ENCODE assay signal across 14 cellular contexts in genomic region chr17:40562841-40563370, GRCh38. TPM values are rescaled to one million over a fixed set of nuclear protein-coding genes. Genes with fewer than 3 reads are reported as not detected.
DNase-seq lines count a peak whose midpoint lies in the region; ATAC-seq and TF ChIP-seq lines count a peak whose summit lies in the region.
"Had no signal": no experiment of that assay in that cellular context is flagged by ENCODE, and none has a peak within 500 bp of the region (broad histone marks: within the 10 kb centered on the region; RNA-seq: fewer than 3 reads in every experiment).

No MANE protein-coding gene starts in this region.

- no peak for ATAC-seq in activated naive CD4-positive, alpha-beta T cell treated with anti-CD3 and anti-CD28 coated beads, Interleukin-2, amount 50 U/mL, for 72 hours
- ATAC-seq in GM18519 (IDR thresholded peaks at IDR 0.05; ENCODE audit: low FRiP score, unreplicated experiment) (no peak), HG03045 (IDR thresholded peaks at IDR 0.05; ENCODE audit: unreplicated experiment) (no peak)

- no peak overlapping the region for H4K5ac ChIP-seq in H9 (ENCODE audit: insufficient read length, low read depth, low read length)

- TF ChIP-seq CTCF in H9 (conservative IDR thresholded peaks at IDR 0.05), result no peak

- H2AK5ac ChIP-seq in H9 (ENCODE audit: insufficient read length, low read length), result no peak overlapping the region
- no peak overlapping the region for H2AK5ac ChIP-seq in trophoblast cell (ENCODE audit: low read length)

- peaks cover 63% of the 10 kb centered on the region for H3K36me3 Mint-ChIP-seq in T-helper 1 cell treated with Interleukin-12 subunit alpha and Interleukin-12 subunit beta and Interleukin-4 antibody, amounts not matched to agents 30 μg/mL and 1 μg/mL, for 36 hours (ENCODE audit: low read depth)
- H3K36me3 Mint-ChIP-seq in H9 (ENCODE audit: insufficient read depth in 1 of 3, low read depth in 3 of 3), result peaks cover 3 to 4% (median 4%) of the 10 kb centered on the region in 3 experiments; a peak in 5 of 7 replicates
- H3K36me3 Mint-ChIP-seq in activated naive CD4-positive, alpha-beta T cell treated with anti-CD3 and anti-CD28 coated beads, Interleukin-2, amount 50 U/mL, for 72 hours, result peaks cover 72 to 81% of the 10 kb centered on the region in 2 donors

- H3K27me3 Mint-ChIP-seq in T-helper 1 cell treated with Interleukin-12 subunit alpha and Interleukin-12 subunit beta and Interleukin-4 antibody, amounts not matched to agents 30 μg/mL and 1 μg/mL, for 36 hours (ENCODE audit: low read depth), result no peaks in the 10 kb centered on the region
- peaks cover 16% of the 10 kb centered on the region for H3K27me3 Mint-ChIP-seq in H9 (ENCODE audit: low read depth)

- H2BK5ac ChIP-seq in H9 (ENCODE audit: insufficient read length, low read length) (no peak overlapping the region), trophoblast cell (ENCODE audit: low read depth, low read length, poor library complexity) (no peak overlapping the region)

- H3K36me3 ChIP-seq in trophoblast cell (ENCODE audit: control insufficient read depth in 1 of 2, insufficient read depth in 2 of 2, low read length in 2 of 2), result no peaks in the 10 kb centered on the region
- H3K36me3 ChIP-seq: thoracic aorta had no signal

- H3K4ac ChIP-seq in H9 (ENCODE audit: low read depth, low read length) (no peak overlapping the region), trophoblast cell (ENCODE audit: low read depth, low read length) (no peak overlapping the region)

- H4K20me1 ChIP-seq in H9 (ENCODE audit: control insufficient read depth, insufficient read depth, insufficient read length), result no peaks in the 10 kb centered on the region

- no peak overlapping the region for H3T11ph ChIP-seq in H9 (ENCODE audit: low read length)

- H3K79me2 ChIP-seq in H9 (ENCODE audit: insufficient read depth, low read length) (no peaks in the 10 kb centered on the region), trophoblast cell (ENCODE audit: control insufficient read depth, insufficient read depth, low read length, poor library complexity) (no peaks in the 10 kb centered on the region)

- no peak overlapping the region for H3K4me2 ChIP-seq in H9 (ENCODE audit: insufficient read depth, insufficient read length, low read length)
- H3K4me2 ChIP-seq in trophoblast cell (ENCODE audit: low read length), result no peak overlapping the region

- peaks cover 3% of the 10 kb centered on the region for H3K9me3 Mint-ChIP-seq in T-helper 1 cell treated with Interleukin-12 subunit alpha and Interleukin-12 subunit beta and Interleukin-4 antibody, amounts not matched to agents 30 μg/mL and 1 μg/mL, for 36 hours
- H3K9me3 Mint-ChIP-seq in H9, result peaks cover 7 to 9% of the 10 kb centered on the region in 2 experiments; a peak in 3 of 5 replicates
- H3K9me3 Mint-ChIP-seq in activated naive CD4-positive, alpha-beta T cell treated with anti-CD3 and anti-CD28 coated beads, Interleukin-2, amount 50 U/mL, for 72 hours, result no peaks in the 10 kb centered on the region

- no peak overlapping the region for H4K12ac ChIP-seq in trophoblast cell (ENCODE audit: low read depth, low read length)

- no CpG with 5 or more reads among the region's 5 CpGs for WGBS in H9 (ENCODE audit: extremely low coverage, insufficient read length, low lambda C conversion rate)
- no CpG with 5 or more reads among the region's 5 CpGs for WGBS in trophoblast cell (ENCODE audit: extremely low coverage, insufficient coverage, insufficient read length)

- H3K79me1 ChIP-seq in H9 (ENCODE audit: insufficient read depth, low read depth, low read length, poor library complexity, severe bottlenecking) (no peaks in the 10 kb centered on the region), trophoblast cell (ENCODE audit: low read length) (peaks cover 10% of the 10 kb centered on the region)

- H2BK12ac ChIP-seq in H9 (ENCODE audit: insufficient read length, low read depth, low read length) (no peak overlapping the region), trophoblast cell (ENCODE audit: low read length) (peak overlapping the region; percentile 11)

- H3K9me3 ChIP-seq in H9 (ENCODE audit: control insufficient read depth, low read depth, low read length) (no peaks in the 10 kb centered on the region), trophoblast cell (ENCODE audit: insufficient read depth, low read depth, low read length) (no peaks in the 10 kb centered on the region)
- H3K9me3 ChIP-seq: thoracic aorta had no signal

- H3K9ac ChIP-seq in H9 (ENCODE audit: extremely low read depth, insufficient read length, low read length), result no peak overlapping the region
- no peak overlapping the region for H3K9ac ChIP-seq in trophoblast cell (ENCODE audit: low read length)

- H3K27me3 ChIP-seq in H9 (ENCODE audit: insufficient read depth, low read length) (no peaks in the 10 kb centered on the region), trophoblast cell (ENCODE audit: insufficient read depth, low read length) (no peaks in the 10 kb centered on the region)

- peaks cover 70% of the 10 kb centered on the region for H3K4me1 Mint-ChIP-seq in T-helper 1 cell treated with Interleukin-12 subunit alpha and Interleukin-12 subunit beta and Interleukin-4 antibody, amounts not matched to agents 30 μg/mL and 1 μg/mL, for 36 hours (ENCODE audit: low read depth)
- peaks cover 43 to 48% of the 10 kb centered on the region in 2 experiments for H3K4me1 Mint-ChIP-seq in H9

- DNase-seq in T-helper 1 cell (no peak), H9 (peak; percentile 30), trophoblast cell (no peak), NCI-H1417 (lab: John Stamatoyannopoulos, UW) (no peak)
- DNase-seq in activated naive CD4-positive, alpha-beta T cell treated with anti-CD3 and anti-CD28 coated beads, Interleukin-2, amount 50 U/mL, for 72 hours (ENCODE audit: low spot score in 2 of 2), result no peak
- DNase-seq: Calu3, kidney glomerular epithelial cell, NCI-H510A had no signal

- no peak overlapping the region for H2BK20ac ChIP-seq in H9 (ENCODE audit: low read depth, low read length, poor library complexity, severe bottlenecking)

- no peak overlapping the region for H3K56ac ChIP-seq in H9 (ENCODE audit: insufficient read length, low read depth, low read length)

- H3K27ac ChIP-seq in H9 (ENCODE audit: insufficient read length, low read depth, low read length) (no peak overlapping the region), trophoblast cell (ENCODE audit: low read depth, low read length) (no peak overlapping the region)
- H3K27ac ChIP-seq: 22Rv1, thoracic aorta had no signal

- H4K91ac ChIP-seq in H9 (ENCODE audit: insufficient read length, low read depth, low read length) (no peak overlapping the region), trophoblast cell (ENCODE audit: low read depth, low read length) (peak overlapping the region; percentile 57)

- H2BK120ac ChIP-seq in H9 (ENCODE audit: low read depth, low read length, poor library complexity, severe bottlenecking) (no peak overlapping the region), trophoblast cell (ENCODE audit: insufficient read depth, low read length, poor library complexity) (no peak overlapping the region)

- H3K4me1 ChIP-seq in H9 (ENCODE audit: insufficient read depth, low read length) (no peaks in the 10 kb centered on the region), trophoblast cell (ENCODE audit: control insufficient read depth in 1 of 2, insufficient read depth in 2 of 2, low read length in 2 of 2) (peaks cover 8 to 12% of the 10 kb centered on the region in 2 experiments)

- H3K4me3 ChIP-seq in trophoblast cell (ENCODE audit: low read depth, low read length), result no peak overlapping the region
- H3K4me3 ChIP-seq: thoracic aorta had no signal

- H2AFZ ChIP-seq in H9 (ENCODE audit: low read length) (no peak overlapping the region), trophoblast cell (ENCODE audit: insufficient read depth, low read length, poor library complexity) (no peak overlapping the region)

- H3K4me3 Mint-ChIP-seq in T-helper 1 cell treated with Interleukin-12 subunit alpha and Interleukin-12 subunit beta and Interleukin-4 antibody, amounts not matched to agents 30 μg/mL and 1 μg/mL, for 36 hours, result peak overlapping the region; percentile 92
- H3K4me3 Mint-ChIP-seq in H9, result no peak overlapping the region

- H3K27ac Mint-ChIP-seq in T-helper 1 cell treated with Interleukin-12 subunit alpha and Interleukin-12 subunit beta and Interleukin-4 antibody, amounts not matched to agents 30 μg/mL and 1 μg/mL, for 36 hours, result peak overlapping the region; percentile 93
- no peak overlapping the region for H3K27ac Mint-ChIP-seq in H9
- peak overlapping the region; percentile 98 to 99 for H3K27ac Mint-ChIP-seq in activated naive CD4-positive, alpha-beta T cell treated with anti-CD3 and anti-CD28 coated beads, Interleukin-2, amount 50 U/mL, for 72 hours

- H2BK15ac ChIP-seq in H9 (ENCODE audit: low read depth, low read length), result no peak overlapping the region

- H3K14ac ChIP-seq in H9 (ENCODE audit: insufficient read depth, low read length) (no peak overlapping the region), trophoblast cell (ENCODE audit: low read length) (no peak overlapping the region)

- H4K8ac ChIP-seq in H9 (replicated peaks; ENCODE audit: insufficient read length, low read depth, low read length), result no peak overlapping the region
- no peak overlapping the region for H4K8ac ChIP-seq in trophoblast cell (ENCODE audit: low read depth, low read length)

- H3K18ac ChIP-seq in H9 (ENCODE audit: insufficient read length, low read depth, low read length) (no peak overlapping the region), trophoblast cell (ENCODE audit: low read length) (no peak overlapping the region)

- H3K23ac ChIP-seq in H9 (ENCODE audit: insufficient read length, low read depth, low read length) (no peak overlapping the region), trophoblast cell (ENCODE audit: low read length) (no peak overlapping the region)

- no peaks in the 10 kb centered on the region for H3K23me2 ChIP-seq in H9 (ENCODE audit: insufficient read length, low read depth, low read length, poor library complexity, severe bottlenecking)

RNA-seq across cellular contexts. Expression of gene CCR7, which starts 2.4 kb away (rescaled TPM):
- total RNA-seq in H9 (2021), result 0.31 TPM in 1 of 2 replicates, not detected in the other
- 100 to 1,000 TPM; 287 to 301 TPM for total RNA-seq in activated naive CD4-positive, alpha-beta T cell treated with anti-CD3 and anti-CD28 coated beads, Interleukin-2, amount 50 U/mL, for 72 hours
- 217 and 236 TPM in 2 replicates for polyA plus RNA-seq in trophoblast cell (2013)
- total RNA-seq: Calu3, myocyte, thoracic aorta had no signal

Comparison
In these comparisons a context has a peak if more than half of its experiments do, and no peak if none do; other contexts are left out.
1. H3K27ac Mint-ChIP-seq: peak in T-helper 1 cell treated with Interleukin-12 subunit alpha and Interleukin-12 subunit beta and Interleukin-4 antibody, amounts not matched to agents 30 μg/mL and 1 μg/mL, for 36 hours (single experiment) and activated naive CD4-positive, alpha-beta T cell treated with anti-CD3 and anti-CD28 coated beads, Interleukin-2, amount 50 U/mL, for 72 hours (2 of 2); none in H9 (0 of 3).
2. RNA of gene CCR7, which starts 2.4 kb away (total RNA-seq): 287 to 301 TPM in activated naive CD4-positive, alpha-beta T cell treated with anti-CD3 and anti-CD28 coated beads, Interleukin-2, amount 50 U/mL, for 72 hours; 0.31 TPM in H9; every median in the first group is over 100 times any median in the second.